Comparison of ENCODE assay signal across 16 cellular contexts in the genomic region with DNA sequence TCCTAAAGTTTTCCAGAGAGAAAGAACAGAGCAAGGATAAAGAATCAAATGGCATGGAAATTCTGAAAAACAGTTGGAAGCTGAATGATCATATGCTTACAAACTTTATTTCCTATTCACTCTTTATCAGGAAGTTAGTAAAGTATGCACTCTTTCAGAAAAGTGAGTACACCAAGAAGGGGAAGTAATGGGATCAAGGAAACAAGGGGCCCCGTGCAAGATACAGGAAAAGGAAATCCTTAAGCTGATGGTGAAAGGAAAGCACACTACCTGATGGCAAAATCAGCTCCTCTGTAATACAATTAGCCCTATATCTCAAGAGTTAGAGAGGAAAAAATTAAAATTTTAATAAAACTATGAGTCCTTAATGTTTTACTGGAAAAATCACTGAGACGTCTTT. TPM values are rescaled to one million over a fixed set of nuclear protein-coding genes. Genes with fewer than 3 reads are reported as not detected.
A peak's percentile ranks its signal among the peaks of the same experiment; 100 is the strongest.
DNase-seq lines count a peak whose midpoint lies in the region; ATAC-seq, FAIRE-seq and TF ChIP-seq lines count a peak whose summit lies in the region.
"Had no signal": no experiment of that assay in that cellular context is flagged by ENCODE, and none has a peak within 500 bp of the region (broad histone marks: within the 10 kb centered on the region; RNA-seq: fewer than 3 reads in every experiment).

No MANE protein-coding gene starts in this region.

- in situ Hi-C loops in K562 (cut with MboI) = no loop called here

- H3K4me3 Mint-ChIP-seq in CD8-positive, alpha-beta T cell = no peak overlapping the region

- no peak overlapping the region for H3K9ac ChIP-seq in K562 (ENCODE audit: insufficient read depth in 1 of 2, low read depth in 2 of 2, low read length in 2 of 2)

- H3K4me3 ChIP-seq in A673 (ENCODE audit: low read depth, low read length, poor library complexity, severe bottlenecking) = no peak overlapping the region
- no peak overlapping the region for H3K4me3 ChIP-seq in CD8-positive, alpha-beta T cell (ENCODE audit: low read depth, low read length)
- H3K4me3 ChIP-seq in K562 = no peak overlapping the region
- H3K4me3 ChIP-seq in breast epithelium = no peak overlapping the region

- H3K9me3 ChIP-seq in A673 (ENCODE audit: low read depth, low read length, poor library complexity, severe bottlenecking) (no peaks in the 10 kb centered on the region), K562 (replicated peaks; ENCODE audit: control insufficient read depth, insufficient read depth, low read depth, low read length) (no peaks in the 10 kb centered on the region), breast epithelium (no peaks in the 10 kb centered on the region)
- no peaks in the 10 kb centered on the region for H3K9me3 ChIP-seq in CD8-positive, alpha-beta T cell (ENCODE audit: low read length)

- POLR2A ChIA-PET in A673 (lab: Charles Lee; ENCODE audit: low non-redundant PET) = no interaction called here
- POLR2A ChIA-PET in CD8-positive, alpha-beta T cell (lab: Charles Lee) = no interaction called here
- POLR2A ChIA-PET in K562 (lab: Yijun Ruan, JAX) = interaction anchor here (0.7 kb wide), 1 partner anchor 10 kb away, joined by 3 read pairs; no protein-coding TSS in a partner anchor

- H3K4me1 ChIP-seq in A673 (ENCODE audit: insufficient read depth, low read length, poor library complexity, severe bottlenecking) (peaks cover 26% of the 10 kb centered on the region), K562 (replicated peaks in 1 of 2; ENCODE audit: control insufficient read depth in 2 of 2, insufficient read depth in 2 of 2, low read length in 2 of 2) (no peaks in the 10 kb centered on the region; a peak in 2 of 5 replicates), breast epithelium (no peaks in the 10 kb centered on the region)
- H3K4me1 ChIP-seq in CD8-positive, alpha-beta T cell (ENCODE audit: insufficient read depth, low read length) = peaks cover 9% of the 10 kb centered on the region

- no peaks in the 10 kb centered on the region for H3K27me3 Mint-ChIP-seq in CD8-positive, alpha-beta T cell (ENCODE audit: low read depth)

- no peaks in the 10 kb centered on the region for H4K20me1 ChIP-seq in K562 (replicated peaks; ENCODE audit: control insufficient read depth, insufficient read depth, low read length)

- no peak overlapping the region for H3K4me2 ChIP-seq in K562 (ENCODE audit: insufficient read depth, low read length)

- intact Hi-C loops in A673 (cut with micrococcal nuclease; ENCODE audit: unreplicated experiment) (no loop called here), K562 (cut with micrococcal nuclease) (no loop called here), breast epithelium (cut with DNase I; ENCODE audit: low total_unique reads) (no loop called here)
- intact Hi-C loops in CD8-positive, alpha-beta T cell (cut with DNase I, micrococcal nuclease) = no loop called here

- ATAC-seq in CD8-positive, alpha-beta T cell = no peak
- ATAC-seq in K562 = peak; percentile 54; the same call in 2 of the 3 replicates
- no peak for ATAC-seq in HG03196 (IDR thresholded peaks at IDR 0.05; ENCODE audit: unreplicated experiment)

- CTCF ChIA-PET in A673 (lab: Charles Lee) (no interaction called here), K562 (lab: Yijun Ruan, JAX; ENCODE audit: low intra/inter-chr PET ratio) (no interaction called here)
- CTCF ChIA-PET in CD8-positive, alpha-beta T cell (lab: Charles Lee) = no interaction called here

- no peaks in the 10 kb centered on the region for H3K36me3 ChIP-seq in A673 (ENCODE audit: insufficient read depth, low read length, poor library complexity, severe bottlenecking)
- H3K36me3 ChIP-seq in CD8-positive, alpha-beta T cell (ENCODE audit: insufficient read depth, low read length) = no peaks in the 10 kb centered on the region
- no peaks in the 10 kb centered on the region for H3K36me3 ChIP-seq in K562 (ENCODE audit: control insufficient read depth, insufficient read depth, low read length)
- no peaks in the 10 kb centered on the region for H3K36me3 ChIP-seq in breast epithelium
- H3K36me3 ChIP-seq: WERI-Rb-1 had no signal

- TF ChIP-seq RAD21 in K562 (CRISPR knock-in tag; conservative IDR thresholded peaks at IDR 0.05 in 1 of 2, IDR thresholded peaks at IDR 0.05 in 1 of 2) = no peak

- TF ChIP-seq EP300 in K562 (IDR thresholded peaks at IDR 0.05; ENCODE audit: low read length) = no peak

- H2AFZ ChIP-seq in K562 (ENCODE audit: low read depth, low read length) = peak overlapping the region; percentile 81

- TF ChIP-seq POLR2A in K562 (conservative IDR thresholded peaks at IDR 0.05) = no peak
- TF ChIP-seq POLR2A in breast epithelium (IDR thresholded peaks at IDR 0.05) = no peak

- FAIRE-seq in K562 (lab: Jason Lieb, UNC) = peak; percentile 69
- FAIRE-seq: colon had no signal

- H3K27ac Mint-ChIP-seq in CD8-positive, alpha-beta T cell = peak overlapping the region; percentile 37

- WGBS in K562 (ENCODE audit: insufficient coverage, low coverage, missing lambda C conversion rate) = 11% methylated on average over 2 of the region's 2 CpGs

- TF ChIP-seq CTCF in A673 (conservative IDR thresholded peaks at IDR 0.05; ENCODE audit: low read depth, low read length) = no peak
- no peak for TF ChIP-seq CTCF in CD8-positive, alpha-beta T cell (IDR thresholded peaks at IDR 0.05)
- TF ChIP-seq CTCF in K562 (IDR thresholded peaks at IDR 0.05 in 2 of 3, conservative IDR thresholded peaks at IDR 0.05 in 1 of 3; ENCODE audit: insufficient read depth in 2 of 3, low read depth in 1 of 3, low read length in 3 of 3) = no peak
- TF ChIP-seq CTCF in breast epithelium (IDR thresholded peaks at IDR 0.05) = no peak

- H3K27ac ChIP-seq in A673 (ENCODE audit: low read depth, low read length, poor library complexity, severe bottlenecking) (no peak overlapping the region), K562 (ENCODE audit: extremely low read depth, low read depth, low read length) (no peak overlapping the region), breast epithelium (no peak overlapping the region)
- no peak overlapping the region for H3K27ac ChIP-seq in CD8-positive, alpha-beta T cell (ENCODE audit: low read depth, low read length)
- H3K27ac ChIP-seq: WERI-Rb-1 had no signal

- H3K9me3 Mint-ChIP-seq in CD8-positive, alpha-beta T cell = no peaks in the 10 kb centered on the region

- H3K4me1 Mint-ChIP-seq in CD8-positive, alpha-beta T cell (ENCODE audit: low read depth) = peaks cover 18% of the 10 kb centered on the region

- H3K9me1 ChIP-seq in K562 (ENCODE audit: control insufficient read depth, insufficient read depth, low read length) = no peaks in the 10 kb centered on the region

- peak; percentile 41 for DNase-seq in A673 (ENCODE audit: low spot score)
- DNase-seq in CD8-positive, alpha-beta T cell = no peak
- peak; percentile 65 for DNase-seq in NOMO-1 treated with DMSO at 0.1 percent for 48 hours (lab: John Stamatoyannopoulos, UW; ENCODE audit: unreplicated experiment)
- DNase-seq in K562 (ENCODE audit: extremely low read depth in 1 of 4, low spot score in 3 of 4) = no peak
- DNase-seq in activated naive CD4-positive, alpha-beta T cell (lab: John Stamatoyannopoulos, UW) = no peak
- DNase-seq in NCI-H2227 treated with DMSO at 0.1 percent for 48 hours (lab: John Stamatoyannopoulos, UW) = no peak
- DNase-seq in breast epithelium (ENCODE audit: low spot score in 2 of 2) = no peak
- DNase-seq: EL; erythroblast; glutamatergic neuron; islet precursor cell; NCI-H510A; stimulated activated CD4-positive, alpha-beta T cell treated with anti-CD3 and anti-CD28 coated beads, Interleukin-2, amount 100 ng/mL, for 24 hours; WERI-Rb-1 had no signal

- H3K27me3 ChIP-seq in A673 (replicated peaks; ENCODE audit: insufficient read depth, low read depth, low read length, poor library complexity) (no peaks in the 10 kb centered on the region), K562 (ENCODE audit: control insufficient read depth in 2 of 2, insufficient read depth in 2 of 2, low read length in 2 of 2) (no peaks in the 10 kb centered on the region), breast epithelium (no peaks in the 10 kb centered on the region)
- no peaks in the 10 kb centered on the region for H3K27me3 ChIP-seq in CD8-positive, alpha-beta T cell (ENCODE audit: insufficient read depth, low read length)

- no peaks in the 10 kb centered on the region for H3K79me2 ChIP-seq in K562 (ENCODE audit: control insufficient read depth, insufficient read depth, low read length)

- no TSS peak for BruUV-seq in A673 (replicated peaks; lab: Mats Ljungman, UMichigan)
- BruUV-seq in K562 (replicated peaks; lab: Mats Ljungman, UMichigan) = no TSS peak

- H3K36me3 Mint-ChIP-seq in CD8-positive, alpha-beta T cell = no peaks in the 10 kb centered on the region

RNA-seq across cellular contexts. Expression of a gene that starts 14.0 kb away (rescaled TPM):
- total RNA-seq in A673 (2021) (not detected in 2 replicates), K562 (2014; rRNA removed) (not detected in 2 replicates), K562 (2014; rRNA removed; fragmentation: Illumina TruSeq; extraction: Trizol) (not detected in 2 replicates), K562 (2015; rRNA removed; fragmentation: Illumina TruSeq; extraction: Trizol) (not detected in 2 replicates), K562 (2021) (not detected in 2 replicates), breast epithelium (1 to 10 TPM; 2.3 to 9.1 (median 8.3) TPM)
- total RNA-seq in CD8-positive, alpha-beta T cell = 1 to 10 TPM; 2.9 to 3.4 TPM
- total RNA-seq in K562 (2011; cell fraction: chromatin; rRNA removed; ENCODE audit: low replicate concordance) = not detected in 2 replicates
- not detected in 2 replicates for total RNA-seq in K562 (2011; cell fraction: nucleolus; rRNA removed)
- not detected in 2 replicates for total RNA-seq in K562 (2011; cell fraction: nucleoplasm; rRNA removed)
- polyA plus RNA-seq in K562 (2011; rRNA removed) (0.24 TPM in 1 of 2 replicates, not detected in the other), K562 (2014; fragmentation: Illumina TruSeq; extraction: Trizol) (not detected in 2 replicates), K562 (2014; fragmentation: Nextera tagmentation; extraction: Ambion mirVana) (not detected), K562 (2014; rRNA removed) (not detected in 2 replicates)
- polyA plus RNA-seq in K562 (2011; cell fraction: cytosol; rRNA removed) = not detected in 2 replicates
- polyA plus RNA-seq in K562 (2011; cell fraction: nucleus; rRNA removed) = not detected in 2 replicates
- polyA plus RNA-seq in K562 (2012) = not detected in 2 replicates
- polyA minus RNA-seq in K562 (2011; rRNA and poly(A)+ RNA removed) = not detected in 2 replicates
- polyA minus RNA-seq in K562 (2011; cell fraction: cytosol; rRNA and poly(A)+ RNA removed) = not detected in 2 replicates
- not detected in 2 replicates for polyA minus RNA-seq in K562 (2011; cell fraction: nucleus; rRNA and poly(A)+ RNA removed)

RNA-seq across cellular contexts. Expression of a gene that starts 36.3 kb away (rescaled TPM):
- total RNA-seq in A673 (2021) = 0.26 TPM in 2 replicates
- total RNA-seq in CD8-positive, alpha-beta T cell = not detected
- total RNA-seq in K562 (2011; cell fraction: chromatin; rRNA removed; ENCODE audit: low replicate concordance) = 0.05 TPM in 1 of 2 replicates, not detected in the other
- total RNA-seq in K562 (2011; cell fraction: nucleolus; rRNA removed) = not detected in 2 replicates
- total RNA-seq in K562 (2011; cell fraction: nucleoplasm; rRNA removed) = under 0.01 TPM in 1 of 2 replicates, not detected in the other
- total RNA-seq in K562 (2014; rRNA removed) = under 0.01 and 0.08 TPM in 2 replicates
- 0.04 and 0.06 TPM in 2 replicates for total RNA-seq in K562 (2014; rRNA removed; fragmentation: Illumina TruSeq; extraction: Trizol)
- under 0.01 TPM in 1 of 2 replicates, not detected in the other for total RNA-seq in K562 (2015; rRNA removed; fragmentation: Illumina TruSeq; extraction: Trizol)
- total RNA-seq in K562 (2021) = 0.02 and 0.04 TPM in 2 replicates
- 0.01 TPM in 1 of 2 replicates, not detected in the other for polyA plus RNA-seq in K562 (2011; rRNA removed)
- not detected in 2 replicates for polyA plus RNA-seq in K562 (2011; cell fraction: cytosol; rRNA removed)
- not detected in 2 replicates for polyA plus RNA-seq in K562 (2011; cell fraction: nucleus; rRNA removed)
- polyA plus RNA-seq in K562 (2012) = 0.03 and 0.04 TPM in 2 replicates
- 0.01 and 0.06 TPM in 2 replicates for polyA plus RNA-seq in K562 (2014; fragmentation: Illumina TruSeq; extraction: Trizol)
- polyA plus RNA-seq in K562 (2014; fragmentation: Nextera tagmentation; extraction: Ambion mirVana) = under 1 TPM in 1 of 2 experiments, not detected in 1; 0.04 TPM
- 0.05 TPM in 1 of 2 replicates, not detected in the other for polyA plus RNA-seq in K562 (2014; rRNA removed)
- 0.04 TPM in 1 of 2 replicates, not detected in the other for polyA minus RNA-seq in K562 (2011; rRNA and poly(A)+ RNA removed)
- not detected in 2 replicates for polyA minus RNA-seq in K562 (2011; cell fraction: cytosol; rRNA and poly(A)+ RNA removed)
- not detected in 2 replicates for polyA minus RNA-seq in K562 (2011; cell fraction: nucleus; rRNA and poly(A)+ RNA removed)
- total RNA-seq in breast epithelium = 1 to 10 TPM in 2 of 3 donors, under 1 TPM in 1; 0.73 to 2.4 (median 1.6) TPM

Comparison
In these comparisons a context has a peak if more than half of its experiments do, and no peak if none do; other contexts are left out.
1. DNase-seq: peak in A673 (single experiment) and NOMO-1 treated with DMSO at 0.1 percent for 48 hours (single experiment); none in CD8-positive, alpha-beta T cell (0 of 7), K562 (0 of 4), activated naive CD4-positive, alpha-beta T cell (0 of 4), NCI-H2227 treated with DMSO at 0.1 percent for 48 hours (single experiment) and breast epithelium (0 of 2).